Comparison of ENCODE assay signal across 1 cellular context in genomic region chr9:133959171-133959570, GRCh38.
TF ChIP-seq lines count a peak whose summit lies in the region.

No MANE protein-coding gene starts in this region.

TF ChIP-seq in GM23338, 12 proteins besides CTCF, POLR2A, EP300 and RAD21 (continued from another document):
- TF ChIP-seq, protein P1, sequence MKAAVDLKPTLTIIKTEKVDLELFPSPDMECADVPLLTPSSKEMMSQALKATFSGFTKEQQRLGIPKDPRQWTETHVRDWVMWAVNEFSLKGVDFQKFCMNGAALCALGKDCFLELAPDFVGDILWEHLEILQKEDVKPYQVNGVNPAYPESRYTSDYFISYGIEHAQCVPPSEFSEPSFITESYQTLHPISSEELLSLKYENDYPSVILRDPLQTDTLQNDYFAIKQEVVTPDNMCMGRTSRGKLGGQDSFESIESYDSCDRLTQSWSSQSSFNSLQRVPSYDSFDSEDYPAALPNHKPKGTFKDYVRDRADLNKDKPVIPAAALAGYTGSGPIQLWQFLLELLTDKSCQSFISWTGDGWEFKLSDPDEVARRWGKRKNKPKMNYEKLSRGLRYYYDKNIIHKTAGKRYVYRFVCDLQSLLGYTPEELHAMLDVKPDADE (IDR thresholded peaks at IDR 0.05), result no peak
- TF ChIP-seq, protein P2, sequence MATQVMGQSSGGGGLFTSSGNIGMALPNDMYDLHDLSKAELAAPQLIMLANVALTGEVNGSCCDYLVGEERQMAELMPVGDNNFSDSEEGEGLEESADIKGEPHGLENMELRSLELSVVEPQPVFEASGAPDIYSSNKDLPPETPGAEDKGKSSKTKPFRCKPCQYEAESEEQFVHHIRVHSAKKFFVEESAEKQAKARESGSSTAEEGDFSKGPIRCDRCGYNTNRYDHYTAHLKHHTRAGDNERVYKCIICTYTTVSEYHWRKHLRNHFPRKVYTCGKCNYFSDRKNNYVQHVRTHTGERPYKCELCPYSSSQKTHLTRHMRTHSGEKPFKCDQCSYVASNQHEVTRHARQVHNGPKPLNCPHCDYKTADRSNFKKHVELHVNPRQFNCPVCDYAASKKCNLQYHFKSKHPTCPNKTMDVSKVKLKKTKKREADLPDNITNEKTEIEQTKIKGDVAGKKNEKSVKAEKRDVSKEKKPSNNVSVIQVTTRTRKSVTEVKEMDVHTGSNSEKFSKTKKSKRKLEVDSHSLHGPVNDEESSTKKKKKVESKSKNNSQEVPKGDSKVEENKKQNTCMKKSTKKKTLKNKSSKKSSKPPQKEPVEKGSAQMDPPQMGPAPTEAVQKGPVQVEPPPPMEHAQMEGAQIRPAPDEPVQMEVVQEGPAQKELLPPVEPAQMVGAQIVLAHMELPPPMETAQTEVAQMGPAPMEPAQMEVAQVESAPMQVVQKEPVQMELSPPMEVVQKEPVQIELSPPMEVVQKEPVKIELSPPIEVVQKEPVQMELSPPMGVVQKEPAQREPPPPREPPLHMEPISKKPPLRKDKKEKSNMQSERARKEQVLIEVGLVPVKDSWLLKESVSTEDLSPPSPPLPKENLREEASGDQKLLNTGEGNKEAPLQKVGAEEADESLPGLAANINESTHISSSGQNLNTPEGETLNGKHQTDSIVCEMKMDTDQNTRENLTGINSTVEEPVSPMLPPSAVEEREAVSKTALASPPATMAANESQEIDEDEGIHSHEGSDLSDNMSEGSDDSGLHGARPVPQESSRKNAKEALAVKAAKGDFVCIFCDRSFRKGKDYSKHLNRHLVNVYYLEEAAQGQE (IDR thresholded peaks at IDR 0.05; ENCODE audit: unreplicated experiment), result no peak
- TF ChIP-seq CREB1 (CRISPR knock-in tag; IDR thresholded peaks at IDR 0.05; ENCODE audit: low read depth) (no peak), STAT1 (IDR thresholded peaks at IDR 0.05; ENCODE audit: unreplicated experiment) (no peak)
